In genomic region chr7:1318661-1319060, GRCh38 we compare ENCODE assay signal across 19 cellular contexts.
DNase-seq lines count a peak whose midpoint lies in the region; ATAC-seq, FAIRE-seq and TF ChIP-seq lines count a peak whose summit lies in the region.
"Had no signal": no experiment of that assay in that cellular context is flagged by ENCODE, and none has a peak within 500 bp of the region (broad histone marks: within the 10 kb centered on the region; RNA-seq: fewer than 3 reads in every experiment).

No MANE protein-coding gene starts in this region.

- FAIRE-seq in HTR-8/SVneo (lab: Jason Lieb, UNC): peak; percentile 79
- FAIRE-seq: D721Med, G401.6, GM12891 had no signal

- H2BK120ac ChIP-seq in neuronal stem cell (ENCODE audit: low read depth, low read length): no peak overlapping the region

- H3K9me3 ChIP-seq in left ventricle myocardium inferior (replicated peaks): no peaks in the 10 kb centered on the region
- H3K9me3 ChIP-seq in heart left ventricle: no peaks in the 10 kb centered on the region
- no peaks in the 10 kb centered on the region for H3K9me3 ChIP-seq in neuronal stem cell (replicated peaks in 1 of 2; ENCODE audit: control insufficient read depth in 2 of 2, insufficient read depth in 1 of 2, low read depth in 1 of 2, low read length in 2 of 2)
- no peaks in the 10 kb centered on the region for H3K9me3 ChIP-seq in upper lobe of right lung

- peak overlapping the region; percentile 17 for H3K4ac ChIP-seq in neuronal stem cell (ENCODE audit: low read length)

- no peak overlapping the region for H2BK12ac ChIP-seq in neuronal stem cell (ENCODE audit: low read length)

- H4K8ac ChIP-seq in neuronal stem cell (ENCODE audit: low read depth, low read length): no peak overlapping the region

- peaks cover 9% of the 10 kb centered on the region for H3K9me3 Mint-ChIP-seq in glutamatergic neuron (ENCODE audit: unreplicated experiment)
- H3K9me3 Mint-ChIP-seq: CD4-positive, alpha-beta memory T cell; GM23338; H9 had no signal

- peak overlapping the region; percentile 9 for H2BK15ac ChIP-seq in neuronal stem cell (ENCODE audit: low read length)

- H3K4me2 ChIP-seq in neuronal stem cell (ENCODE audit: insufficient read depth, low read length, poor library complexity, severe bottlenecking): no peak overlapping the region
- H3K4me2 ChIP-seq: GM23338 had no signal

- H3K27me3 Mint-ChIP-seq in glutamatergic neuron (ENCODE audit: unreplicated experiment): peaks cover 12% of the 10 kb centered on the region

- no peak overlapping the region for H3K4me3 Mint-ChIP-seq in glutamatergic neuron (ENCODE audit: unreplicated experiment)
- H3K4me3 Mint-ChIP-seq: CD4-positive, alpha-beta memory T cell; GM23338; H9 had no signal

- ATAC-seq in heart left ventricle: no peak
- no peak for ATAC-seq in upper lobe of right lung
- no peak for ATAC-seq in GM19463 (IDR thresholded peaks at IDR 0.05; ENCODE audit: unreplicated experiment)
- no peak for ATAC-seq in left colon
- ATAC-seq: GM23338 had no signal

- no peak overlapping the region for H3K4me3 ChIP-seq in left ventricle myocardium inferior
- no peak overlapping the region for H3K4me3 ChIP-seq in heart left ventricle
- H3K4me3 ChIP-seq in neuronal stem cell (ENCODE audit: low read length in 2 of 2): no peak overlapping the region
- no peak overlapping the region for H3K4me3 ChIP-seq in upper lobe of right lung
- H3K4me3 ChIP-seq: GM23338 had no signal

- H3K4me1 ChIP-seq in left ventricle myocardium inferior (no peaks in the 10 kb centered on the region), heart left ventricle (no peaks in the 10 kb centered on the region), neuronal stem cell (ENCODE audit: control insufficient read depth in 2 of 2, insufficient read depth in 1 of 2, low read depth in 1 of 2, low read length in 2 of 2) (peaks cover 3 to 9% of the 10 kb centered on the region in 2 donors), upper lobe of right lung (no peaks in the 10 kb centered on the region)

- H3K4me1 Mint-ChIP-seq in glutamatergic neuron (ENCODE audit: low read depth, unreplicated experiment): peaks cover 16% of the 10 kb centered on the region
- H3K4me1 Mint-ChIP-seq: CD4-positive, alpha-beta memory T cell; GM23338 had no signal

- H3K36me3 ChIP-seq in left ventricle myocardium inferior (no peaks in the 10 kb centered on the region), heart left ventricle (no peaks in the 10 kb centered on the region), neuronal stem cell (replicated peaks in 1 of 2; ENCODE audit: control insufficient read depth in 2 of 2, insufficient read depth in 2 of 2, low read length in 2 of 2) (no peaks in the 10 kb centered on the region), upper lobe of right lung (no peaks in the 10 kb centered on the region)

- no peak overlapping the region for H2AFZ ChIP-seq in neuronal stem cell (ENCODE audit: low read length)
- H2AFZ ChIP-seq: GM23338 had no signal

- H3K14ac ChIP-seq in neuronal stem cell (ENCODE audit: low read length): peak overlapping the region; percentile 63

- no peak overlapping the region for H3K9ac ChIP-seq in neuronal stem cell (ENCODE audit: low read depth, low read length, poor library complexity)

- H3K27me3 ChIP-seq in left ventricle myocardium inferior (ENCODE audit: low read depth): peaks cover 74% of the 10 kb centered on the region
- peaks cover 0 to 36% (median 20%) of the 10 kb centered on the region in 9 donors for H3K27me3 ChIP-seq in heart left ventricle
- H3K27me3 ChIP-seq in neuronal stem cell (ENCODE audit: control insufficient read depth in 3 of 3, insufficient read depth in 3 of 3, low read depth in 1 of 3, low read length in 3 of 3): peaks cover 0 to 38% (median 0%) of the 10 kb centered on the region in 3 experiments
- peaks cover 39% of the 10 kb centered on the region for H3K27me3 ChIP-seq in upper lobe of right lung

- H3K27ac Mint-ChIP-seq in glutamatergic neuron (ENCODE audit: unreplicated experiment): no peak overlapping the region
- H3K27ac Mint-ChIP-seq: CD4-positive, alpha-beta memory T cell; GM23338; H9 had no signal

- no peak overlapping the region for H2BK5ac ChIP-seq in neuronal stem cell (ENCODE audit: low read length)

- DNase-seq in left ventricle myocardium inferior (peak; percentile 6), heart left ventricle (no peak), HTR-8/SVneo (ENCODE audit: insufficient read length, low spot score) (no peak), neuronal stem cell (ENCODE audit: low spot score) (no peak), upper lobe of right lung (peak; percentile 61), glutamatergic neuron (no peak), left colon (no peak)
- DNase-seq: ACHN; C1 segment of cervical spinal cord; CD4-positive, alpha-beta memory T cell; DMS153; DMS79 treated with DMSO at 0.1 percent for 48 hours; EL; H9 had no signal

- no peak for TF ChIP-seq POLR2A in heart left ventricle (IDR thresholded peaks at IDR 0.05)

- no peaks in the 10 kb centered on the region for H3K36me3 Mint-ChIP-seq in glutamatergic neuron (ENCODE audit: unreplicated experiment)
- H3K36me3 Mint-ChIP-seq: CD4-positive, alpha-beta memory T cell had no signal

- 66 to 74% (median 72%) methylated on average over 15 to 18 of the region's 18 CpGs for WGBS in heart left ventricle, 4 donors
- no CpG with 5 or more reads among the region's 18 CpGs for WGBS in neuronal stem cell (ENCODE audit: extremely low coverage in 2 of 2, insufficient read length in 2 of 2, insufficient replicate concordance in 1 of 2), 2 donors

- H2AK5ac ChIP-seq in neuronal stem cell (ENCODE audit: low read depth, low read length): peak overlapping the region; percentile 24

- peak overlapping the region; percentile 44 for H3K23ac ChIP-seq in neuronal stem cell (ENCODE audit: low read depth, low read length, poor library complexity)

- TF ChIP-seq CTCF in left ventricle myocardium inferior (IDR thresholded peaks at IDR 0.05; ENCODE audit: borderline replicate concordance): no peak
- TF ChIP-seq CTCF in heart left ventricle (IDR thresholded peaks at IDR 0.05): no peak
- no peak for TF ChIP-seq CTCF in upper lobe of right lung (IDR thresholded peaks at IDR 0.05)
- TF ChIP-seq CTCF in glutamatergic neuron (IDR thresholded peaks at IDR 0.05; ENCODE audit: partially characterized antibody, unreplicated experiment): no peak

- H4K91ac ChIP-seq in neuronal stem cell (ENCODE audit: low read depth, low read length, poor library complexity): peak overlapping the region; percentile 79

- H3K79me1 ChIP-seq in neuronal stem cell (ENCODE audit: low read depth, low read length): no peaks in the 10 kb centered on the region

- peak overlapping the region; percentile 83 for H3K18ac ChIP-seq in neuronal stem cell (ENCODE audit: low read length)

- intact Hi-C loops in left ventricle myocardium inferior (cut with micrococcal nuclease): no loop called here
- intact Hi-C loops in heart left ventricle (cut with DNase I): no loop called here
- intact Hi-C loops in upper lobe of right lung (cut with DNase I): no loop called here
- intact Hi-C loops in left colon (cut with DNase I, micrococcal nuclease): no loop called here

- H3K27ac ChIP-seq in left ventricle myocardium inferior (replicated peaks) (no peak overlapping the region), heart left ventricle (no peak overlapping the region), neuronal stem cell (replicated peaks; ENCODE audit: low read length) (no peak overlapping the region), upper lobe of right lung (no peak overlapping the region)

Comparison
In these comparisons a context has a peak if more than half of its experiments do, and no peak if none do; other contexts are left out.
1. DNase-seq: peak in left ventricle myocardium inferior (single experiment) and upper lobe of right lung (single experiment); none in heart left ventricle (0 of 5), HTR-8/SVneo (single experiment), neuronal stem cell (single experiment), glutamatergic neuron (single experiment) and left colon (0 of 2).